Comparison of ENCODE assay signal across 20 cellular contexts in genomic region chr4:169644802-169645201, GRCh38. TPM values are rescaled to one million over a fixed set of nuclear protein-coding genes. Genes with fewer than 3 reads are reported as not detected.
DNase-seq lines count a peak whose midpoint lies in the region; ATAC-seq and TF ChIP-seq lines count a peak whose summit lies in the region.
"Had no signal": no experiment of that assay in that cellular context is flagged by ENCODE, and none has a peak within 500 bp of the region (broad histone marks: within the 10 kb centered on the region; RNA-seq: fewer than 3 reads in every experiment).

No MANE protein-coding gene starts in this region.

- TF ChIP-seq POLR2A in transverse colon (IDR thresholded peaks at IDR 0.05): no peak

- H2AFZ ChIP-seq in mammary epithelial cell (ENCODE audit: low read depth, low read length): no peak overlapping the region
- H2AFZ ChIP-seq: GM23248 had no signal

- BruUV-seq in mammary epithelial cell (replicated peaks; lab: Mats Ljungman, UMichigan): no TSS peak

- CTCF ChIA-PET in mammary epithelial cell (lab: Charles Lee; ENCODE audit: low non-redundant PET): no interaction called here
- CTCF ChIA-PET in naive thymus-derived CD4-positive, alpha-beta T cell (lab: Charles Lee): no interaction called here

- no peak for TF ChIP-seq CTCF in left ventricle myocardium inferior (IDR thresholded peaks at IDR 0.05; ENCODE audit: borderline replicate concordance)
- no peak for TF ChIP-seq CTCF in colonic mucosa (IDR thresholded peaks at IDR 0.05)
- TF ChIP-seq CTCF in transverse colon (IDR thresholded peaks at IDR 0.05): no peak
- TF ChIP-seq CTCF in mammary epithelial cell (conservative IDR thresholded peaks at IDR 0.05 in 1 of 2, IDR thresholded peaks at IDR 0.05 in 1 of 2; ENCODE audit: extremely low read depth in 1 of 2, insufficient read depth in 1 of 2, low read depth in 1 of 2, low read length in 2 of 2): no peak

- no peak overlapping the region for H3K4me2 ChIP-seq in mammary epithelial cell (ENCODE audit: insufficient read depth, low read depth, low read length)
- H3K4me2 ChIP-seq: A549 had no signal

- DNase-seq in left ventricle myocardium inferior (no peak), Right ventricle myocardium superior (no peak), colonic mucosa (peak; percentile 32), transverse colon (no peak), mammary epithelial cell (no peak), activated T-cell treated with anti-CD3 and anti-CD28 coated beads for 4 hours (no peak)
- no peak for DNase-seq in naive thymus-derived CD4-positive, alpha-beta T cell
- DNase-seq: 8988T; ACHN; AML-193; C1 segment of cervical spinal cord; CD4-positive, alpha-beta memory T cell; COR-L47; DMS153; DND-41; GM23248; H7; HCEC 1CT had no signal

- in situ Hi-C loops in transverse colon (cut with MboI; ENCODE audit: low pct_ligation_motif_present in 1 of 4, low pct_unique_long_range_greater_than_20kb in 1 of 4, low sequenced_read_pairs in 3 of 4): loop anchor here in 1 of 4 donors (25.0 kb wide), 1 partner anchor 392 kb away; the partner anchor contains the start of gene MFAP3L
- in situ Hi-C loops in mammary epithelial cell (cut with MboI; ENCODE audit: low sequenced_read_pairs in 2 of 2): no loop called here

- peak overlapping the region; percentile 64 for H3K27ac ChIP-seq in left ventricle myocardium inferior (replicated peaks)
- peak overlapping the region; percentile 27 for H3K27ac ChIP-seq in colonic mucosa
- H3K27ac ChIP-seq in mucosa of rectum (ENCODE audit: low read depth in 2 of 2, low read length in 2 of 2): peak overlapping the region; percentile 44 to 48
- peak overlapping the region in 3 of 4 donors; percentile 21 to 62 (median 42) for H3K27ac ChIP-seq in transverse colon
- no peak overlapping the region for H3K27ac ChIP-seq in mammary epithelial cell (ENCODE audit: insufficient read depth, low read depth, low read length)
- no peak overlapping the region for H3K27ac ChIP-seq in naive thymus-derived CD4-positive, alpha-beta T cell (ENCODE audit: low read depth, low read length)
- H3K27ac ChIP-seq: A549, GM23248 had no signal

- ATAC-seq in Right ventricle myocardium superior (ENCODE audit: poor library complexity): no peak
- ATAC-seq in naive thymus-derived CD4-positive, alpha-beta T cell: no peak
- ATAC-seq: A549 had no signal

- no peaks in the 10 kb centered on the region for H4K20me1 ChIP-seq in mammary epithelial cell (ENCODE audit: insufficient read depth, low read length)

- POLR2A ChIA-PET in naive thymus-derived CD4-positive, alpha-beta T cell (lab: Charles Lee): no interaction called here

- H3K36me3 ChIP-seq in left ventricle myocardium inferior (peaks cover 35% of the 10 kb centered on the region), colonic mucosa (no peaks in the 10 kb centered on the region), mucosa of rectum (ENCODE audit: control insufficient read depth in 2 of 2, insufficient read depth in 2 of 2, low read length in 2 of 2) (peaks cover 4 to 6% of the 10 kb centered on the region in 2 donors), transverse colon (peaks cover 0 to 10% (median 0%) of the 10 kb centered on the region in 4 donors), mammary epithelial cell (ENCODE audit: insufficient read depth, low read length) (no peaks in the 10 kb centered on the region)
- H3K36me3 ChIP-seq in naive thymus-derived CD4-positive, alpha-beta T cell (ENCODE audit: control insufficient read depth in 2 of 3, insufficient read depth in 3 of 3, low read length in 3 of 3): no peaks in the 10 kb centered on the region

- peaks cover under 1% of the 10 kb centered on the region for H3K79me2 ChIP-seq in mammary epithelial cell (ENCODE audit: insufficient read depth, low read length)

- H3K4me3 ChIP-seq in left ventricle myocardium inferior: no peak overlapping the region
- no peak overlapping the region for H3K4me3 ChIP-seq in colonic mucosa
- no peak overlapping the region for H3K4me3 ChIP-seq in mucosa of rectum (ENCODE audit: low read length in 2 of 2)
- H3K4me3 ChIP-seq in transverse colon: no peak overlapping the region
- no peak overlapping the region for H3K4me3 ChIP-seq in mammary epithelial cell (replicated peaks in 1 of 3; ENCODE audit: insufficient read depth in 1 of 3, low read depth in 2 of 3, low read length in 3 of 3)
- no peak overlapping the region for H3K4me3 ChIP-seq in naive thymus-derived CD4-positive, alpha-beta T cell (ENCODE audit: low read length)
- H3K4me3 ChIP-seq: A549, GM23248 had no signal

- H3K9me3 Mint-ChIP-seq in naive thymus-derived CD4-positive, alpha-beta T cell: no peaks in the 10 kb centered on the region
- H3K9me3 Mint-ChIP-seq: CD4-positive, alpha-beta memory T cell had no signal

- peaks cover 0 to 49% (median 28%) of the 10 kb centered on the region in 5 donors for H3K36me3 Mint-ChIP-seq in naive thymus-derived CD4-positive, alpha-beta T cell

- intact Hi-C loops in left ventricle myocardium inferior (cut with micrococcal nuclease): no loop called here
- intact Hi-C loops in Right ventricle myocardium superior (cut with DNase I): no loop called here
- intact Hi-C loops in colonic mucosa (cut with DNase I): no loop called here
- intact Hi-C loops in transverse colon (cut with DNase I; ENCODE audit: low total_unique reads): no loop called here
- intact Hi-C loops in mammary epithelial cell (cut with micrococcal nuclease): no loop called here
- intact Hi-C loops in naive thymus-derived CD4-positive, alpha-beta T cell (cut with micrococcal nuclease): no loop called here

- TF ChIP-seq EP300 in transverse colon (IDR thresholded peaks at IDR 0.05; ENCODE audit: low read depth): no peak

- no peak overlapping the region for H3K27ac Mint-ChIP-seq in naive thymus-derived CD4-positive, alpha-beta T cell

- H3K9ac ChIP-seq in colonic mucosa (ENCODE audit: low read depth in 2 of 2, low read length in 2 of 2) (peak overlapping the region in 1 of 2 donors; percentile 55), mucosa of rectum (ENCODE audit: low read depth in 1 of 2, low read length in 2 of 2) (no peak overlapping the region), mammary epithelial cell (ENCODE audit: insufficient read depth, low read length) (no peak overlapping the region)
- H3K9ac ChIP-seq: GM23248 had no signal

- H3K4me3 Mint-ChIP-seq in naive thymus-derived CD4-positive, alpha-beta T cell: no peak overlapping the region
- H3K4me3 Mint-ChIP-seq: CD4-positive, alpha-beta memory T cell had no signal

- dilution Hi-C loops in mammary epithelial cell (cut with HindIII; ENCODE audit: low sequenced_read_pairs): no loop called here

- no peaks in the 10 kb centered on the region for H3K27me3 ChIP-seq in left ventricle myocardium inferior (ENCODE audit: low read depth)
- H3K27me3 ChIP-seq in colonic mucosa: no peaks in the 10 kb centered on the region
- H3K27me3 ChIP-seq in mucosa of rectum (ENCODE audit: control insufficient read depth in 2 of 2, insufficient read depth in 2 of 2, low read length in 2 of 2): no peaks in the 10 kb centered on the region
- H3K27me3 ChIP-seq in transverse colon: no peaks in the 10 kb centered on the region
- no peaks in the 10 kb centered on the region for H3K27me3 ChIP-seq in mammary epithelial cell (ENCODE audit: insufficient read depth, low read length)
- H3K27me3 ChIP-seq in naive thymus-derived CD4-positive, alpha-beta T cell (ENCODE audit: control insufficient read depth in 2 of 2, insufficient read depth in 2 of 2, low read length in 2 of 2): no peaks in the 10 kb centered on the region

- H3K4me1 ChIP-seq in left ventricle myocardium inferior (peaks cover 39% of the 10 kb centered on the region), colonic mucosa (no peaks in the 10 kb centered on the region), mucosa of rectum (ENCODE audit: control insufficient read depth in 2 of 2, insufficient read depth in 2 of 2, low read length in 2 of 2) (peaks cover 11 to 15% of the 10 kb centered on the region in 2 donors), transverse colon (peaks cover 0 to 47% (median 12%) of the 10 kb centered on the region in 4 donors), mammary epithelial cell (ENCODE audit: insufficient read depth, low read length) (no peaks in the 10 kb centered on the region)
- no peaks in the 10 kb centered on the region for H3K4me1 ChIP-seq in naive thymus-derived CD4-positive, alpha-beta T cell (ENCODE audit: control insufficient read depth in 2 of 2, insufficient read depth in 2 of 2, low read length in 2 of 2)

- H3K9me3 ChIP-seq in left ventricle myocardium inferior (replicated peaks) (no peaks in the 10 kb centered on the region), colonic mucosa (no peaks in the 10 kb centered on the region), mucosa of rectum (ENCODE audit: control insufficient read depth in 2 of 2, low read length in 2 of 2) (no peaks in the 10 kb centered on the region), transverse colon (no peaks in the 10 kb centered on the region), mammary epithelial cell (replicated peaks; ENCODE audit: insufficient read depth, low read length) (no peaks in the 10 kb centered on the region)
- H3K9me3 ChIP-seq in naive thymus-derived CD4-positive, alpha-beta T cell (ENCODE audit: control insufficient read depth in 2 of 3, low read length in 3 of 3): no peaks in the 10 kb centered on the region
- H3K9me3 ChIP-seq: A549 had no signal

- H3K27me3 Mint-ChIP-seq in naive thymus-derived CD4-positive, alpha-beta T cell: no peaks in the 10 kb centered on the region
- H3K27me3 Mint-ChIP-seq: CD4-positive, alpha-beta memory T cell had no signal

- H3K4me1 Mint-ChIP-seq in naive thymus-derived CD4-positive, alpha-beta T cell: peaks cover 0 to 13% (median 6%) of the 10 kb centered on the region in 7 donors

- 76 to 80% methylated on average over 7 of the region's 7 CpGs for WGBS in transverse colon (ENCODE audit: low coverage in 1 of 2), 2 donors
- 98% methylated on average over 7 of the region's 7 CpGs for WGBS in mammary epithelial cell (ENCODE audit: low coverage, missing lambda C conversion rate)

RNA-seq across cellular contexts. Expression of gene CLCN3, which starts 24.4 kb away (rescaled TPM):
- total RNA-seq in left ventricle myocardium inferior (54.1 TPM), Right ventricle myocardium superior (62.0 TPM), colonic mucosa (100 to 1,000 TPM; 137 to 148 TPM), transverse colon (10 to 100 TPM; 46.8 to 91.1 (median 69.3) TPM), mammary epithelial cell (10 to 100 TPM; 29.4 to 30.2 TPM)
- 13.0 TPM for polyA plus RNA-seq in mammary epithelial cell
- 28.2 TPM for polyA minus RNA-seq in mammary epithelial cell
- total RNA-seq in naive thymus-derived CD4-positive, alpha-beta T cell: 10 to 100 TPM; 15.5 to 35.0 (median 29.3) TPM
- 10 to 100 TPM in 1 of 2 donors, 1 to 10 TPM in 1; 7.6 to 17.7 TPM for polyA plus RNA-seq in naive thymus-derived CD4-positive, alpha-beta T cell

RNA-seq across cellular contexts. Expression of gene NEK1, which starts 32.4 kb away (rescaled TPM):
- total RNA-seq in left ventricle myocardium inferior (15.5 TPM), Right ventricle myocardium superior (13.5 TPM), colonic mucosa (1 to 10 TPM; 6.9 to 7.4 TPM), transverse colon (10 to 100 TPM in 2 of 4 donors, 1 to 10 TPM in 2; 7.6 to 14.9 (median 10.2) TPM), mammary epithelial cell (10 to 100 TPM; 14.7 to 20.7 TPM)
- 4.7 TPM for polyA plus RNA-seq in mammary epithelial cell
- 3.6 TPM for polyA minus RNA-seq in mammary epithelial cell
- 10 to 100 TPM; 13.7 to 21.0 (median 17.4) TPM for total RNA-seq in naive thymus-derived CD4-positive, alpha-beta T cell
- 10 to 100 TPM in 1 of 2 donors, 1 to 10 TPM in 1; 7.8 to 11.9 TPM for polyA plus RNA-seq in naive thymus-derived CD4-positive, alpha-beta T cell

Comparison
In these comparisons a context has a peak if more than half of its experiments do, and no peak if none do; other contexts are left out.
1. H3K27ac ChIP-seq: peak in left ventricle myocardium inferior (single experiment), colonic mucosa (single experiment), mucosa of rectum (2 of 2) and transverse colon (3 of 4); none in mammary epithelial cell (single experiment) and naive thymus-derived CD4-positive, alpha-beta T cell (single experiment).